Comparison of ENCODE assay signal across 1 cellular context in genomic region chrX:27660878-27661277, GRCh38.
TF ChIP-seq lines count a peak whose summit lies in the region.

No MANE protein-coding gene starts in this region.

TF ChIP-seq in HepG2, 621 proteins besides CTCF, POLR2A, EP300 and RAD21:
- no peak for TF ChIP-seq ZGPAT (CRISPR knock-in tag; IDR thresholded peaks at IDR 0.05)
- no peak for TF ChIP-seq ZNF138 (CRISPR knock-in tag; IDR thresholded peaks at IDR 0.05; ENCODE audit: low read depth)
- no peak for TF ChIP-seq SMARCC2 (IDR thresholded peaks at IDR 0.05)
- no peak for TF ChIP-seq KDM2A (CRISPR knock-in tag; IDR thresholded peaks at IDR 0.05; ENCODE audit: borderline replicate concordance, low read depth)
- TF ChIP-seq ZBTB25 (CRISPR knock-in tag; IDR thresholded peaks at IDR 0.05): no peak
- no peak for TF ChIP-seq ZNF451 (CRISPR knock-in tag; IDR thresholded peaks at IDR 0.05)
- TF ChIP-seq ZNF142 (CRISPR knock-in tag; IDR thresholded peaks at IDR 0.05): no peak
- no peak for TF ChIP-seq FOXM1 (CRISPR knock-in tag; IDR thresholded peaks at IDR 0.05)
- no peak for TF ChIP-seq ISL2 (CRISPR knock-in tag; IDR thresholded peaks at IDR 0.05)
- TF ChIP-seq ZNF724P (CRISPR knock-in tag; IDR thresholded peaks at IDR 0.05; ENCODE audit: borderline replicate concordance): no peak
- no peak for TF ChIP-seq REXO4 (CRISPR knock-in tag; IDR thresholded peaks at IDR 0.05; ENCODE audit: borderline replicate concordance)
- no peak for TF ChIP-seq MTERF4 (CRISPR knock-in tag; IDR thresholded peaks at IDR 0.05)
